11 cellular contexts compared by ENCODE assay signal in the genomic region with DNA sequence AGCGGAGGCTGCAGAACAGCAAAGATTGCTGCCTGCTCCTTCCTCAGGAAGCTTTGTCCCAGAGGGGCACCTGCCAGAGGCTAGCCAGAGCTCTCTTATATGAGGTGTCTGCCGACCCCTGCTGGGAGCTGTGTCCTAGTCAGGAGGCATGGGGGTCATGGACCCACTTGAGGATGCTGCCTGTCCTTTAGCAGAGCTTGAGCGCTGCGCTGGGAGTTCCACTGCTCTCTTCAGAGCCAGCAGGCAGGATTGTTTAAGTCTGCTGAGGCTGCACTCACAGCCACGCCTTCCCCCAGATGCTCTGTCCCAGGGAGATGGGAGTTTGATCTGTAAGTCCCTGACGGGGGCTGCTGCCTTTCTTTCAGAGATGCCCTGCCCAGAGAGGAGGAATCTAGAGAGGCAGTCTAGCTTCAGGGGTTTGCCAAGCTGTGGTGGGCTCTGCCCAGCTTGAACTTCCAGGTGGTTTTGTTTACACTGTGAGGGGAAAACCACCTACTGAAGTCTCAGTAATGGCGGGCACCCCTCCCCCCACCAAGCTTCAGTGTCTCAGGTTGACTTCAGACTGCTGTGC. TPM values are rescaled to one million over a fixed set of nuclear protein-coding genes. Genes with fewer than 3 reads are reported as not detected.
DNase-seq lines count a peak whose midpoint lies in the region; FAIRE-seq and TF ChIP-seq lines count a peak whose summit lies in the region.
"Had no signal": no experiment of that assay in that cellular context is flagged by ENCODE, and none has a peak within 500 bp of the region (broad histone marks: within the 10 kb centered on the region; RNA-seq: fewer than 3 reads in every experiment).

No MANE protein-coding gene starts in this region.

- no peak overlapping the region for H2AFZ ChIP-seq in GM23248

- TF ChIP-seq CTCF in GM20000 (IDR thresholded peaks at IDR 0.05; ENCODE audit: extremely low read depth, missing control alignments): no peak

- no peaks in the 10 kb centered on the region for H3K9me3 ChIP-seq in GM23248 (ENCODE audit: low read depth)
- H3K9me3 ChIP-seq: body of pancreas had no signal

- H4K20me1 ChIP-seq in GM23248 (ENCODE audit: insufficient read depth): no peaks in the 10 kb centered on the region

- DNase-seq in stimulated activated CD4-positive, alpha-beta T cell treated with anti-CD3 and anti-CD28 coated beads, Interleukin-15, amount 100 ng/mL, for 24 hours: peak; percentile 56
- DNase-seq in stimulated activated CD4-positive, alpha-beta T cell treated with anti-CD3 and anti-CD28 coated beads, Interleukin-12 subunit alpha, Interleukin-12 subunit beta, amount 100 ng/mL, for 4 hours: no peak
- peak; percentile 19 for DNase-seq in RPMI8226
- peak; percentile 58 for DNase-seq in central memory CD4-positive, alpha-beta T cell
- no peak for DNase-seq in HTR-8/SVneo (ENCODE audit: insufficient read length, low spot score)
- no peak for DNase-seq in HPDE6-E6E7 (ENCODE audit: extremely low spot score)
- DNase-seq in GM23248: no peak
- no peak for DNase-seq in GM20000 (ENCODE audit: low spot score)
- DNase-seq: body of pancreas, COR-L47, KBM-7 had no signal

- WGBS in GM23248 (ENCODE audit: low coverage in 1 of 2, low lambda C conversion rate in 2 of 2, missing lambda C conversion rate in 2 of 2), 2 experiments: 69 to 75% methylated on average over 7 of the region's 7 CpGs

- H3F3A ChIP-seq in GM23248 (ENCODE audit: insufficient read depth): peaks cover 15% of the 10 kb centered on the region

- peaks cover 10% of the 10 kb centered on the region for H3K4me1 ChIP-seq in GM23248 (ENCODE audit: insufficient read depth)

- H3K79me2 ChIP-seq in GM23248 (ENCODE audit: insufficient read depth): peaks cover 90% of the 10 kb centered on the region

- H3K4me2 ChIP-seq in GM23248 (ENCODE audit: unreplicated experiment): no peak overlapping the region

- no peaks in the 10 kb centered on the region for H3K9me2 ChIP-seq in GM23248 (ENCODE audit: insufficient read depth)

- H3K9ac ChIP-seq in GM23248: no peak overlapping the region

- no peak overlapping the region for H3K4me3 ChIP-seq in GM23248
- H3K4me3 ChIP-seq: body of pancreas had no signal

- no peak overlapping the region for H3K27ac ChIP-seq in GM23248
- H3K27ac ChIP-seq: body of pancreas had no signal

- in situ Hi-C loops in GM23248 (cut with MboI): no loop called here

- H3K36me3 ChIP-seq in GM23248 (ENCODE audit: low read depth): 0 out of 2 replicates have a peak, but pooled peaks cover 2% of the 10 kb centered on the region

- FAIRE-seq in HTR-8/SVneo (lab: Jason Lieb, UNC): no peak

- H3K27me3 ChIP-seq in GM23248 (replicated peaks; ENCODE audit: insufficient read depth): no peaks in the 10 kb centered on the region
- H3K27me3 ChIP-seq: body of pancreas had no signal

RNA-seq across cellular contexts. Expression of a gene that starts 10.9 kb away (rescaled TPM):
- 32.6 and 33.1 TPM in 2 replicates for total RNA-seq in GM23248 (2014; rRNA removed; shearing (Covaris generic))
- 40.3 and 40.6 TPM in 2 replicates for polyA plus RNA-seq in GM23248 (2016; fragmentation: Nextera tagmentation; extraction: Ambion mirVana)

Comparison
In these comparisons a context has a peak if more than half of its experiments do, and no peak if none do; other contexts are left out.
1. DNase-seq: peak in stimulated activated CD4-positive, alpha-beta T cell treated with anti-CD3 and anti-CD28 coated beads, Interleukin-15, amount 100 ng/mL, for 24 hours (single experiment), RPMI8226 (single experiment) and central memory CD4-positive, alpha-beta T cell (single experiment); none in stimulated activated CD4-positive, alpha-beta T cell treated with anti-CD3 and anti-CD28 coated beads, Interleukin-12 subunit alpha, Interleukin-12 subunit beta, amount 100 ng/mL, for 4 hours (single experiment), HTR-8/SVneo (single experiment), HPDE6-E6E7 (single experiment), GM23248 (single experiment) and GM20000 (single experiment).